22 cellular contexts compared by ENCODE assay signal in genomic region chr10:59243611-59244195, GRCh38.
"Had no signal": no experiment of that assay in that cellular context is flagged by ENCODE, and none has a peak within 500 bp of the region (broad histone marks: within the 10 kb centered on the region; RNA-seq: fewer than 3 reads in every experiment).

No MANE protein-coding gene starts in this region.

- H3K9me3 ChIP-seq: SJSA1 had no signal

- H3K27me3 Mint-ChIP-seq: activated naive CD8-positive, alpha-beta T cell treated with anti-CD3 and anti-CD28 coated beads, Interleukin-2, amount 50 U/mL, for 24 hours had no signal

- H3K36me3 ChIP-seq: SJSA1 had no signal

- H3K36me3 Mint-ChIP-seq: activated naive CD4-positive, alpha-beta T cell treated with anti-CD3 and anti-CD28 coated beads, Interleukin-2, amount 50 U/mL, for 72 hours had no signal

- H3K27ac Mint-ChIP-seq: activated CD8-positive, alpha-beta T cell treated with anti-CD3 and anti-CD28 coated beads, Interleukin-2, amount 10 ng/mL, durations not matched to agents 7 days and 5 days; activated naive CD4-positive, alpha-beta T cell treated with anti-CD3 and anti-CD28 coated beads, Interleukin-2, amount 50 U/mL, for 72 hours; activated naive CD8-positive, alpha-beta T cell treated with anti-CD3 and anti-CD28 coated beads, Interleukin-2, amount 50 U/mL, for 24 hours; T-helper 2 cell treated with Interferon-gamma antibody and Interleukin-4, amounts not matched to agents 5 μg/mL and 100 μg/mL, for 36 hours had no signal

- FAIRE-seq: K562 had no signal

- H3K9me3 Mint-ChIP-seq: activated naive CD8-positive, alpha-beta T cell treated with anti-CD3 and anti-CD28 coated beads, Interleukin-2, amount 50 U/mL, for 24 hours; T-helper 2 cell treated with Interferon-gamma antibody and Interleukin-4, amounts not matched to agents 5 μg/mL and 100 μg/mL, for 36 hours had no signal

- H3K4me1 ChIP-seq: SJSA1 had no signal

- H3K27ac ChIP-seq: SJSA1 had no signal

- H3K4me3 Mint-ChIP-seq: activated CD8-positive, alpha-beta T cell treated with anti-CD3 and anti-CD28 coated beads, Interleukin-2, amount 10 ng/mL, durations not matched to agents 7 days and 5 days; activated naive CD8-positive, alpha-beta T cell treated with anti-CD3 and anti-CD28 coated beads, Interleukin-2, amount 50 U/mL, for 24 hours; T-helper 2 cell treated with Interferon-gamma antibody and Interleukin-4, amounts not matched to agents 5 μg/mL and 100 μg/mL, for 36 hours had no signal

- H3K4me3 ChIP-seq: K562, SJSA1 had no signal

- H3K27me3 ChIP-seq: SJSA1 had no signal

- H3K4me1 Mint-ChIP-seq: activated naive CD8-positive, alpha-beta T cell treated with anti-CD3 and anti-CD28 coated beads, Interleukin-2, amount 50 U/mL, for 24 hours had no signal

- DNase-seq: activated CD4-positive, alpha-beta T cell treated with anti-CD3 and anti-CD28 coated beads for 4 hours; activated CD4-positive, alpha-beta T cell treated with anti-CD3 and anti-CD28 coated beads, Interleukin-2, amount 50 U/mL, for 4 hours; activated CD8-positive, alpha-beta memory T cell treated with anti-CD3 and anti-CD28 coated beads, Interleukin-2, amount 50 U/mL, for 48 hours; activated CD8-positive, alpha-beta T cell treated with anti-CD3 and anti-CD28 coated beads, Interleukin-2, amount 10 ng/mL, durations not matched to agents 7 days and 5 days; activated naive CD8-positive, alpha-beta T cell treated with anti-CD3 and anti-CD28 coated beads, Interleukin-2, amount 50 U/mL, for 24 hours; activated T-cell treated with anti-CD3 and anti-CD28 coated beads, Interleukin-2, amount 50 U/mL, for 1 hour; amniotic stem cell; Karpas-422; NCI-H1105 treated with DMSO at 0.1 percent for 48 hours; NCI-H1436 treated with DMSO at 0.1 percent for 48 hours; NCI-H187; NCI-H2081; NCI-H510A treated with DMSO at 0.1 percent for 48 hours; NCI-H69; NK-92 treated with Interleukin-12 subunit alpha and Interleukin-12 subunit beta, amount 100 ng/mL, for 24 hours; OCI-M1; SHP77; SW 1271 had no signal
